ENCODE assay signal across 8 cellular contexts in genomic region chr16:18788828-18789514, GRCh38. TPM values are rescaled to one million over a fixed set of nuclear protein-coding genes. Genes with fewer than 3 reads are reported as not detected.
DNase-seq lines count a peak whose midpoint lies in the region; ATAC-seq, FAIRE-seq and TF ChIP-seq lines count a peak whose summit lies in the region.

No MANE protein-coding gene starts in this region.

- in situ Hi-C loops in K562 (cut with MboI): no loop called here

- H3K27ac ChIP-seq in 22Rv1: peak overlapping the region; percentile 97
- peak overlapping the region; percentile 89 for H3K27ac ChIP-seq in K562 (ENCODE audit: extremely low read depth, low read depth, low read length)

- peak overlapping the region; percentile 99 to 100 for H3K9ac ChIP-seq in K562 (ENCODE audit: insufficient read depth in 1 of 2, low read depth in 2 of 2, low read length in 2 of 2)

- H3K79me2 ChIP-seq in K562 (ENCODE audit: control insufficient read depth, insufficient read depth, low read length): peaks cover 64% of the 10 kb centered on the region

- H3K9me1 ChIP-seq in K562 (ENCODE audit: control insufficient read depth, insufficient read depth, low read length): no peaks in the 10 kb centered on the region

- no peaks in the 10 kb centered on the region for H3K27me3 ChIP-seq in K562 (ENCODE audit: control insufficient read depth in 2 of 2, insufficient read depth in 2 of 2, low read length in 2 of 2)

- intact Hi-C loops in K562 (cut with micrococcal nuclease): no loop called here

- no peak for FAIRE-seq in K562 (lab: Jason Lieb, UNC)
- no peak for FAIRE-seq in RCC 7860 (lab: Jason Lieb, UNC)

- H3K36me3 Mint-ChIP-seq in HFFc6 (ENCODE audit: low read depth): peaks cover 77% of the 10 kb centered on the region
- H3K36me3 Mint-ChIP-seq in memory B cell: peaks cover 43% of the 10 kb centered on the region

- TF ChIP-seq CTCF in 22Rv1 (IDR thresholded peaks at IDR 0.05): no peak
- no peak for TF ChIP-seq CTCF in HFFc6 (IDR thresholded peaks at IDR 0.05)
- no peak for TF ChIP-seq CTCF in K562 (IDR thresholded peaks at IDR 0.05 in 2 of 3, conservative IDR thresholded peaks at IDR 0.05 in 1 of 3; ENCODE audit: insufficient read depth in 2 of 3, low read depth in 1 of 3, low read length in 3 of 3)

- H3K9me3 Mint-ChIP-seq in HFFc6 (peaks cover 7% of the 10 kb centered on the region), memory B cell (no peaks in the 10 kb centered on the region)

- TSS peak; percentile 49 for BruUV-seq in K562 (replicated peaks; lab: Mats Ljungman, UMichigan)

- no peaks in the 10 kb centered on the region for H3K9me3 ChIP-seq in K562 (replicated peaks; ENCODE audit: control insufficient read depth, insufficient read depth, low read depth, low read length)

- under 1% methylated on average over 19 of the region's 20 CpGs for WGBS in K562 (ENCODE audit: insufficient coverage, low coverage, missing lambda C conversion rate)

- ATAC-seq in K562 (no peak), memory B cell (ENCODE audit: low read depth) (no peak), HG02642 (IDR thresholded peaks at IDR 0.05; ENCODE audit: poor library complexity, unreplicated experiment) (no peak)

- TF ChIP-seq EP300 in K562 (IDR thresholded peaks at IDR 0.05; ENCODE audit: low read length): no peak

- TF ChIP-seq RAD21 in K562 (CRISPR knock-in tag; conservative IDR thresholded peaks at IDR 0.05 in 1 of 2, IDR thresholded peaks at IDR 0.05 in 1 of 2): no peak

- H4K20me1 ChIP-seq in K562 (replicated peaks; ENCODE audit: control insufficient read depth, insufficient read depth, low read length): peaks cover 58% of the 10 kb centered on the region

- TF ChIP-seq POLR2A in K562 (conservative IDR thresholded peaks at IDR 0.05): no peak

- no peak overlapping the region for H2AFZ ChIP-seq in K562 (ENCODE audit: low read depth, low read length)

- peak overlapping the region; percentile 99 for H3K4me3 ChIP-seq in K562

- peak overlapping the region; percentile 99 for H3K4me2 ChIP-seq in K562 (ENCODE audit: insufficient read depth, low read length)

- H3K27ac Mint-ChIP-seq in HFFc6 (peak overlapping the region; percentile 95), memory B cell (peak overlapping the region; percentile 95)

- H3K4me1 Mint-ChIP-seq in HFFc6 (ENCODE audit: low read depth) (peaks cover 51% of the 10 kb centered on the region), memory B cell (peaks cover 42% of the 10 kb centered on the region)

- H3K4me3 Mint-ChIP-seq in HFFc6 (peak overlapping the region; percentile 98), memory B cell (peak overlapping the region; percentile 97)

- peaks cover 87% of the 10 kb centered on the region for H3K36me3 ChIP-seq in K562 (ENCODE audit: control insufficient read depth, insufficient read depth, low read length)

- H3K4me1 ChIP-seq in K562 (replicated peaks in 1 of 2; ENCODE audit: control insufficient read depth in 2 of 2, insufficient read depth in 2 of 2, low read length in 2 of 2): peaks cover 14% of the 10 kb centered on the region in 2 experiments; a peak in 4 of 5 replicates

- peaks cover 11% of the 10 kb centered on the region for H3K27me3 Mint-ChIP-seq in HFFc6 (ENCODE audit: insufficient read depth)
- no peaks in the 10 kb centered on the region for H3K27me3 Mint-ChIP-seq in memory B cell

- POLR2A ChIA-PET in K562 (lab: Yijun Ruan, JAX): interaction anchor here (0.8 to 11.9 kb wide), 9 partner anchors 14 to 305 kb away, joined by 3 to 342 read pairs (median 4); partner anchors contain the start of genes ARL6IP1 and SMG1

- DNase-seq in HFFc6: no peak
- DNase-seq in K562 (ENCODE audit: extremely low read depth in 1 of 4, low spot score in 3 of 4): no peak
- DNase-seq in memory B cell (ENCODE audit: low spot score in 2 of 2): no peak
- DNase-seq in RCC 7860 (ENCODE audit: low spot score): no peak
- DNase-seq in NCI-H1105 (lab: John Stamatoyannopoulos, UW): no peak
- no peak for DNase-seq in effector CD4-positive, alpha-beta T cell

- CTCF ChIA-PET in K562 (lab: Yijun Ruan, JAX; ENCODE audit: low intra/inter-chr PET ratio): no interaction called here

TF ChIP-seq in K562, 482 proteins besides CTCF, POLR2A, EP300 and RAD21 (continues in another document):
- 0 out of 2 replicates have a peak, but pooled peaks have one; percentile 56 for TF ChIP-seq ZNF609 (CRISPR knock-in tag; IDR thresholded peaks at IDR 0.05; ENCODE audit: borderline replicate concordance)
- no peak for TF ChIP-seq ZNF263 (CRISPR knock-in tag; IDR thresholded peaks at IDR 0.05; ENCODE audit: borderline replicate concordance)

RNA-seq across cellular contexts. Expression of gene RPS15A, which starts 1.2 kb away (rescaled TPM):
- total RNA-seq in HFFc6 (2021; fragmentation: NEBNext Ultra II Directional; extraction: Animal tissue kit (Norgen Biotek cat#: 25700)): 1,000 to 10,000 TPM; 1,092 to 1,264 (median 1,201) TPM
- 359 and 362 TPM in 2 replicates for total RNA-seq in K562 (2011; cell fraction: chromatin; rRNA removed; ENCODE audit: low replicate concordance)
- total RNA-seq in K562 (2011; cell fraction: nucleolus; rRNA removed): 473 and 485 TPM in 2 replicates
- 692 and 1,140 TPM in 2 replicates for total RNA-seq in K562 (2011; cell fraction: nucleoplasm; rRNA removed)
- total RNA-seq in K562 (2014; rRNA removed) (1,397 and 1,443 TPM in 2 replicates), K562 (2014; rRNA removed; fragmentation: Illumina TruSeq; extraction: Trizol) (3,559 and 3,761 TPM in 2 replicates), K562 (2015; rRNA removed; fragmentation: Illumina TruSeq; extraction: Trizol) (2,642 and 2,798 TPM in 2 replicates), K562 (2021) (1,796 and 2,160 TPM in 2 replicates)
- polyA plus RNA-seq in K562 (2011; rRNA removed) (5,474 and 6,005 TPM in 2 replicates), K562 (2014; fragmentation: Illumina TruSeq; extraction: Trizol) (3,581 and 3,787 TPM in 2 replicates), K562 (2014; fragmentation: Nextera tagmentation; extraction: Ambion mirVana) (1,000 to 10,000 TPM; 1,986 to 2,037 TPM), K562 (2014; rRNA removed) (4,631 and 4,801 TPM in 2 replicates)
- 3,513 and 6,796 TPM in 2 replicates for polyA plus RNA-seq in K562 (2011; cell fraction: cytosol; rRNA removed)
- 831 and 2,065 TPM in 2 replicates for polyA plus RNA-seq in K562 (2011; cell fraction: nucleus; rRNA removed)
- 3,623 and 3,808 TPM in 2 replicates for polyA plus RNA-seq in K562 (2012)
- 2,499 and 2,553 TPM in 2 replicates for polyA minus RNA-seq in K562 (2011; rRNA and poly(A)+ RNA removed)
- polyA minus RNA-seq in K562 (2011; cell fraction: cytosol; rRNA and poly(A)+ RNA removed): 305 and 330 TPM in 2 replicates
- polyA minus RNA-seq in K562 (2011; cell fraction: nucleus; rRNA and poly(A)+ RNA removed): 94.5 and 226 TPM in 2 replicates

RNA-seq across cellular contexts. Expression of gene ARL6IP1, which starts 12.4 kb away (rescaled TPM):
- 100 to 1,000 TPM in 5 of 6 experiments, 10 to 100 TPM in 1; 92.4 to 163 (median 147) TPM for total RNA-seq in HFFc6 (2021; fragmentation: NEBNext Ultra II Directional; extraction: Animal tissue kit (Norgen Biotek cat#: 25700))
- total RNA-seq in K562 (2011; cell fraction: chromatin; rRNA removed; ENCODE audit: low replicate concordance): 143 and 245 TPM in 2 replicates
- 250 and 259 TPM in 2 replicates for total RNA-seq in K562 (2011; cell fraction: nucleolus; rRNA removed)
- 312 and 415 TPM in 2 replicates for total RNA-seq in K562 (2011; cell fraction: nucleoplasm; rRNA removed)
- total RNA-seq in K562 (2014; rRNA removed): 102 and 224 TPM in 2 replicates
- total RNA-seq in K562 (2014; rRNA removed; fragmentation: Illumina TruSeq; extraction: Trizol): 174 and 193 TPM in 2 replicates
- 135 and 146 TPM in 2 replicates for total RNA-seq in K562 (2015; rRNA removed; fragmentation: Illumina TruSeq; extraction: Trizol)
- total RNA-seq in K562 (2021): 124 and 126 TPM in 2 replicates
- 223 and 306 TPM in 2 replicates for polyA plus RNA-seq in K562 (2011; rRNA removed)
- polyA plus RNA-seq in K562 (2011; cell fraction: cytosol; rRNA removed): 96.0 and 210 TPM in 2 replicates
- polyA plus RNA-seq in K562 (2011; cell fraction: nucleus; rRNA removed): 51.0 and 75.1 TPM in 2 replicates
- polyA plus RNA-seq in K562 (2012): 127 and 138 TPM in 2 replicates
- polyA plus RNA-seq in K562 (2014; fragmentation: Illumina TruSeq; extraction: Trizol): 161 and 162 TPM in 2 replicates
- 100 to 1,000 TPM; 291 to 391 TPM for polyA plus RNA-seq in K562 (2014; fragmentation: Nextera tagmentation; extraction: Ambion mirVana)
- polyA plus RNA-seq in K562 (2014; rRNA removed): 123 and 130 TPM in 2 replicates
- 313 and 420 TPM in 2 replicates for polyA minus RNA-seq in K562 (2011; rRNA and poly(A)+ RNA removed)
- polyA minus RNA-seq in K562 (2011; cell fraction: cytosol; rRNA and poly(A)+ RNA removed): 117 and 158 TPM in 2 replicates
- polyA minus RNA-seq in K562 (2011; cell fraction: nucleus; rRNA and poly(A)+ RNA removed): 37.3 and 70.8 TPM in 2 replicates
